ENCODE assay signal across 18 cellular contexts in the genomic region with DNA sequence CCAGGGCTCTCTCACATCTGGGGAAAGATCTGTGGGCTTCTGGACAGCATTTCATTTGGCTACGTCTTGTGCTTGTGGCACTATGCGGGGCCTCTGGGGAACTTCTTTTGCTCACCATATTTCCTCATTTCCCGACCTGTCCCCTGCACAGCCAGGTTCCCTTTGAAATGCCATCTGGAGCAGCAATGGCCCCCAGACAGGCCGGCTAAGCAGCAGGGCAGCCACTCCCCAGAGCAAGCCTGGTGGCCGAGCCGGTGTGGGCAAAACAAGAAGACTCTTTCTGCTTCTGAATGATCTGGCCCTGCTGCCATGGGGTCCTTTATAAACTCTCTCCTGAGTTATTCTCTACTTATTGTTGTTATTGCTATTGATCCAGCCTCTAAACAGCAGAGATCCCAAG.
"Had no signal": no experiment of that assay in that cellular context is flagged by ENCODE, and none has a peak within 500 bp of the region (broad histone marks: within the 10 kb centered on the region; RNA-seq: fewer than 3 reads in every experiment).

No MANE protein-coding gene starts in this region.

- H3K27me3 ChIP-seq: right atrium auricular region, thyroid gland had no signal

- H3K4me1 ChIP-seq: esophagus squamous epithelium, gastroesophageal sphincter, left lung, lower lobe of right lung, right atrium auricular region, sigmoid colon, thyroid gland had no signal

- H3K27ac ChIP-seq: esophagus squamous epithelium, gastroesophageal sphincter, left lung, lower lobe of right lung, neutrophil, right atrium auricular region, sigmoid colon, skin epidermis, thyroid gland had no signal

- H3K9me3 ChIP-seq: left lung, lower lobe of right lung, neutrophil, right atrium auricular region, sigmoid colon, thyroid gland had no signal

- H3K36me3 ChIP-seq: gastroesophageal sphincter, left lung, lower lobe of right lung, neutrophil, right atrium auricular region, sigmoid colon, thyroid gland had no signal

- DNase-seq: esophagus squamous epithelium; foreskin fibroblast; immature natural killer cell; left lung; lower lobe of right lung; sigmoid colon; stimulated activated CD4-positive, alpha-beta T cell treated with anti-CD3 and anti-CD28 coated beads, Interleukin-12 subunit alpha, Interleukin-12 subunit beta, amount 100 ng/mL, for 4 hours; stimulated activated naive CD4-positive, alpha-beta T cell treated with Interleukin-2 at 50 U/mL for 16 hours; thyroid gland had no signal

- H3K4me1 Mint-ChIP-seq: immature natural killer cell, memory B cell, mesothelial cell of epicardium had no signal

- ATAC-seq: gastroesophageal sphincter; left lung; lower lobe of right lung; natural killer cell treated with Interleukin-12 subunit alpha and Interleukin-12 subunit beta and Interleukin-15 and Interleukin-18, amount 100 ng/mL, for 72 hours had no signal

- H3K4me3 Mint-ChIP-seq: dendritic cell treated with granulocyte-macrophage colony-stimulating factor and Interleukin-4, amounts not matched to agents 40 ng/mL and 50 ng/mL, for 4 days; immature natural killer cell; memory B cell; mesothelial cell of epicardium; natural killer cell treated with Interleukin-12 subunit alpha and Interleukin-12 subunit beta and Interleukin-15 and Interleukin-18, amount 100 ng/mL, for 72 hours; type B pancreatic cell had no signal

- H3K27ac Mint-ChIP-seq: dendritic cell treated with granulocyte-macrophage colony-stimulating factor and Interleukin-4, amounts not matched to agents 40 ng/mL and 50 ng/mL, for 4 days; immature natural killer cell; memory B cell; mesothelial cell of epicardium; natural killer cell treated with Interleukin-12 subunit alpha and Interleukin-12 subunit beta and Interleukin-15 and Interleukin-18, amount 100 ng/mL, for 72 hours; type B pancreatic cell had no signal

- H3K36me3 Mint-ChIP-seq: immature natural killer cell; memory B cell; mesothelial cell of epicardium; natural killer cell treated with Interleukin-12 subunit alpha and Interleukin-12 subunit beta and Interleukin-15 and Interleukin-18, amount 100 ng/mL, for 72 hours; type B pancreatic cell had no signal

- H3K9me3 Mint-ChIP-seq: memory B cell; natural killer cell treated with Interleukin-12 subunit alpha and Interleukin-12 subunit beta and Interleukin-15 and Interleukin-18, amount 100 ng/mL, for 72 hours; type B pancreatic cell had no signal

- H3K4me3 ChIP-seq: esophagus squamous epithelium, gastroesophageal sphincter, left lung, lower lobe of right lung, right atrium auricular region, sigmoid colon, skin epidermis, thyroid gland had no signal
